19 cellular contexts compared by ENCODE assay signal in genomic region chr9:117887941-117888340, GRCh38.
"Had no signal": no experiment of that assay in that cellular context is flagged by ENCODE, and none has a peak within 500 bp of the region (broad histone marks: within the 10 kb centered on the region; RNA-seq: fewer than 3 reads in every experiment).

No MANE protein-coding gene starts in this region.

- DNase-seq: IMR-90; Karpas-422; KG1; MM.1S; NCI-H1092 treated with DMSO at 0.1 percent for 48 hours; NCI-H1436; NCI-H187 treated with DMSO at 0.1 percent for 48 hours; NCI-H2029 treated with DMSO at 0.1 percent for 48 hours; NCI-H2171 treated with DMSO at 0.1 percent for 48 hours; NCI-H345; NCI-H446 treated with DMSO at 0.1 percent for 48 hours; NCI-H510A treated with DMSO at 0.1 percent for 48 hours; NCI-H526; NK-92 treated with Interleukin-12 subunit alpha and Interleukin-12 subunit beta, amount 100 ng/mL, for 24 hours; PC-9; Peyer's patch; SHP77 treated with DMSO at 0.1 percent for 48 hours had no signal

- H3K4me2 ChIP-seq: PC-9 had no signal

- H3K27me3 ChIP-seq: Peyer's patch had no signal

- H3K27ac ChIP-seq: PC-9, Peyer's patch, SJSA1, SK-N-MC had no signal

- H2AFZ ChIP-seq: PC-9 had no signal

- H3K4me1 ChIP-seq: Peyer's patch, SJSA1 had no signal

- H3K4me3 ChIP-seq: PC-9, Peyer's patch, SJSA1, SK-N-MC had no signal

- H3K36me3 ChIP-seq: Peyer's patch, SJSA1 had no signal

- H3K9me3 ChIP-seq: Peyer's patch, SJSA1 had no signal
